In genomic region chr6:111873178-111874029, GRCh38 we compare ENCODE assay signal across 1 cellular context.
TF ChIP-seq lines count a peak whose summit lies in the region.

Gene FYN (minus strand): TSS chr6:111873452. CDS start chr6:111720051, 153,401 bp downstream.

TF ChIP-seq in GM23338, 12 proteins besides CTCF, POLR2A, EP300 and RAD21 (continued from another document):
- TF ChIP-seq ZNF462 (CRISPR knock-in tag; IDR thresholded peaks at IDR 0.05) (no peak), JUNB (IDR thresholded peaks at IDR 0.05; ENCODE audit: unreplicated experiment) (no peak), EZH2phosphoT487 (IDR thresholded peaks at IDR 0.05; ENCODE audit: unreplicated experiment) (no peak), ZNF331 (CRISPR knock-in tag; IDR thresholded peaks at IDR 0.05; ENCODE audit: low read depth) (no peak), ZNF114 (CRISPR knock-in tag; IDR thresholded peaks at IDR 0.05) (no peak), NANOG (IDR thresholded peaks at IDR 0.05; ENCODE audit: borderline replicate concordance) (no peak)
